In genomic region chr3:72052841-72053409, GRCh38 we compare ENCODE assay signal across 24 cellular contexts.
"Had no signal": no experiment of that assay in that cellular context is flagged by ENCODE, and none has a peak within 500 bp of the region (broad histone marks: within the 10 kb centered on the region; RNA-seq: fewer than 3 reads in every experiment).

No MANE protein-coding gene starts in this region.

- H3K27ac ChIP-seq: breast epithelium, epithelial cell of prostate, foreskin keratinocyte, left lung, lower lobe of right lung, right atrium auricular region, spleen, suprapubic skin, tibial artery had no signal

- DNase-seq: activated CD4-positive, alpha-beta memory T cell treated with anti-CD3 and anti-CD28 coated beads, Interleukin-2, amount 10 ng/mL, durations not matched to agents 7 days and 5 days; activated CD4-positive, alpha-beta T cell treated with anti-CD3 and anti-CD28 coated beads for 1 hour; activated CD4-positive, alpha-beta T cell treated with anti-CD3 and anti-CD28 coated beads, Interleukin-2, amount 10 ng/mL, durations not matched to agents 7 days and 5 days; activated gamma-delta T cell treated with Interleukin-2 at 50 U/mL for 16 hours; activated naive CD8-positive, alpha-beta T cell treated with anti-CD3 and anti-CD28 coated beads, Interleukin-2, amount 50 U/mL, for 24 hours; activated T-cell treated with anti-CD3 and anti-CD28 coated beads, Interleukin-2, amount 50 U/mL, for 4 hours; dermis blood vessel endothelial cell; effector CD4-positive, alpha-beta T cell; left lung; lower lobe of right lung; mesendoderm; spleen; stimulated activated naive CD4-positive, alpha-beta T cell; T-helper 2 cell; tibial artery had no signal

- H3K27me3 ChIP-seq: breast epithelium, left lung, right atrium auricular region, spleen, suprapubic skin, tibial artery had no signal

- H3K36me3 Mint-ChIP-seq: activated naive CD4-positive, alpha-beta T cell treated with anti-CD3 and anti-CD28 coated beads, Interleukin-2, amount 50 U/mL, for 24 hours; natural killer cell treated with Interleukin-12 subunit alpha and Interleukin-12 subunit beta and Interleukin-15 and Interleukin-18, amount 100 ng/mL, for 72 hours; WTC11 had no signal

- H3K4me3 ChIP-seq: breast epithelium, left lung, lower lobe of right lung, right atrium auricular region, spleen, suprapubic skin, tibial artery had no signal

- H3K9me3 ChIP-seq: breast epithelium, left lung, lower lobe of right lung, right atrium auricular region, spleen, suprapubic skin, tibial artery had no signal

- H3K4me1 Mint-ChIP-seq: activated CD4-positive, alpha-beta memory T cell treated with anti-CD3 and anti-CD28 coated beads, Interleukin-2, amount 10 ng/mL, durations not matched to agents 7 days and 5 days; activated CD4-positive, alpha-beta T cell treated with anti-CD3 and anti-CD28 coated beads, Interleukin-2, amount 10 ng/mL, durations not matched to agents 7 days and 5 days; activated naive CD4-positive, alpha-beta T cell treated with anti-CD3 and anti-CD28 coated beads, Interleukin-2, amount 50 U/mL, for 24 hours; activated naive CD8-positive, alpha-beta T cell treated with anti-CD3 and anti-CD28 coated beads, Interleukin-2, amount 50 U/mL, for 24 hours; activated T-helper 17 cell treated with anti-CD3 and anti-CD28 coated beads, Interleukin-2, amount 50 U/mL, for 72 hours had no signal

- H3K9me3 Mint-ChIP-seq: activated CD4-positive, alpha-beta memory T cell treated with anti-CD3 and anti-CD28 coated beads, Interleukin-2, amount 10 ng/mL, durations not matched to agents 7 days and 5 days; activated naive CD4-positive, alpha-beta T cell treated with anti-CD3 and anti-CD28 coated beads, Interleukin-2, amount 50 U/mL, for 24 hours; activated naive CD8-positive, alpha-beta T cell treated with anti-CD3 and anti-CD28 coated beads, Interleukin-2, amount 50 U/mL, for 24 hours; activated T-cell treated with anti-CD3 and anti-CD28 coated beads, Interleukin-2, amount 50 U/mL, for 4 hours; activated T-helper 17 cell treated with anti-CD3 and anti-CD28 coated beads, Interleukin-2, amount 50 U/mL, for 72 hours; natural killer cell treated with Interleukin-12 subunit alpha and Interleukin-12 subunit beta and Interleukin-15 and Interleukin-18, amount 100 ng/mL, for 72 hours; WTC11 had no signal

- ATAC-seq: activated naive CD8-positive, alpha-beta T cell treated with anti-CD3 and anti-CD28 coated beads, Interleukin-2, amount 50 U/mL, for 24 hours; activated T-cell treated with anti-CD3 and anti-CD28 coated beads, Interleukin-2, amount 50 U/mL, for 4 hours; foreskin keratinocyte; left lung; lower lobe of right lung; WTC11 had no signal

- H3K4me3 Mint-ChIP-seq: activated CD4-positive, alpha-beta memory T cell treated with anti-CD3 and anti-CD28 coated beads, Interleukin-2, amount 10 ng/mL, durations not matched to agents 7 days and 5 days; activated CD4-positive, alpha-beta T cell treated with anti-CD3 and anti-CD28 coated beads, Interleukin-2, amount 10 ng/mL, durations not matched to agents 7 days and 5 days; activated naive CD4-positive, alpha-beta T cell treated with anti-CD3 and anti-CD28 coated beads, Interleukin-2, amount 50 U/mL, for 24 hours; activated naive CD8-positive, alpha-beta T cell treated with anti-CD3 and anti-CD28 coated beads, Interleukin-2, amount 50 U/mL, for 24 hours; activated T-cell treated with anti-CD3 and anti-CD28 coated beads, Interleukin-2, amount 50 U/mL, for 4 hours; activated T-helper 17 cell treated with anti-CD3 and anti-CD28 coated beads, Interleukin-2, amount 50 U/mL, for 72 hours; natural killer cell treated with Interleukin-12 subunit alpha and Interleukin-12 subunit beta and Interleukin-15 and Interleukin-18, amount 100 ng/mL, for 72 hours; WTC11 had no signal

- H3K4me1 ChIP-seq: breast epithelium, foreskin keratinocyte, lower lobe of right lung, right atrium auricular region, spleen, suprapubic skin, tibial artery had no signal

- H3K27me3 Mint-ChIP-seq: activated CD4-positive, alpha-beta memory T cell treated with anti-CD3 and anti-CD28 coated beads, Interleukin-2, amount 10 ng/mL, durations not matched to agents 7 days and 5 days; activated CD4-positive, alpha-beta T cell treated with anti-CD3 and anti-CD28 coated beads, Interleukin-2, amount 10 ng/mL, durations not matched to agents 7 days and 5 days; activated naive CD4-positive, alpha-beta T cell treated with anti-CD3 and anti-CD28 coated beads, Interleukin-2, amount 50 U/mL, for 24 hours; activated naive CD8-positive, alpha-beta T cell treated with anti-CD3 and anti-CD28 coated beads, Interleukin-2, amount 50 U/mL, for 24 hours; activated T-helper 17 cell treated with anti-CD3 and anti-CD28 coated beads, Interleukin-2, amount 50 U/mL, for 72 hours had no signal

- H3K27ac Mint-ChIP-seq: activated CD4-positive, alpha-beta memory T cell treated with anti-CD3 and anti-CD28 coated beads, Interleukin-2, amount 10 ng/mL, durations not matched to agents 7 days and 5 days; activated CD4-positive, alpha-beta T cell treated with anti-CD3 and anti-CD28 coated beads, Interleukin-2, amount 10 ng/mL, durations not matched to agents 7 days and 5 days; activated naive CD4-positive, alpha-beta T cell treated with anti-CD3 and anti-CD28 coated beads, Interleukin-2, amount 50 U/mL, for 24 hours; activated naive CD8-positive, alpha-beta T cell treated with anti-CD3 and anti-CD28 coated beads, Interleukin-2, amount 50 U/mL, for 24 hours; activated T-helper 17 cell treated with anti-CD3 and anti-CD28 coated beads, Interleukin-2, amount 50 U/mL, for 72 hours; natural killer cell treated with Interleukin-12 subunit alpha and Interleukin-12 subunit beta and Interleukin-15 and Interleukin-18, amount 100 ng/mL, for 72 hours; WTC11 had no signal

- H3K36me3 ChIP-seq: breast epithelium, left lung, lower lobe of right lung, right atrium auricular region, spleen, suprapubic skin, tibial artery had no signal
